ENCODE assay signal across 18 cellular contexts in the genomic region with DNA sequence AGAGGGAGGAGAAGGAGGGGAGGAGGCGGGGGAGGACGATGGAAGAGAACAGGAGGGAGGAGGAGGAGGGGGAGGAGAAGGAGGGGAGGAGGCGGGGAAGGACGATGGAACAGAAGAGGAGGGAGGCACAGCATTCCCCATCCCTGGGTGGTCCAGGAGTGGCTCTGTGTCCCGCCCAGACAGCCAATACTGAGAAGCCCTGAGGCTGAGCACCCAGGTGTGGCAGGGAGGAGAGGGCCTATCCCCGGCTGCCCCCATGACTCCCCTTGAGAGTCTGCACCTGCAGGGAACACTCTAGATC. TPM values are rescaled to one million over a fixed set of nuclear protein-coding genes. Genes with fewer than 3 reads are reported as not detected.
DNase-seq lines count a peak whose midpoint lies in the region; ATAC-seq and TF ChIP-seq lines count a peak whose summit lies in the region.
"Had no signal": no experiment of that assay in that cellular context is flagged by ENCODE, and none has a peak within 500 bp of the region (broad histone marks: within the 10 kb centered on the region; RNA-seq: fewer than 3 reads in every experiment).

No MANE protein-coding gene starts in this region.

- no peak overlapping the region for H2AFZ ChIP-seq in mammary epithelial cell (ENCODE audit: low read depth, low read length)
- no peak overlapping the region for H2AFZ ChIP-seq in MM.1S (ENCODE audit: low read length)

- intact Hi-C loops in breast epithelium (cut with DNase I; ENCODE audit: low total_unique reads): no loop called here
- intact Hi-C loops in mammary epithelial cell (cut with micrococcal nuclease): no loop called here

- 0% methylated on average over 1 of the region's 6 CpGs for WGBS in mammary epithelial cell (ENCODE audit: low coverage, missing lambda C conversion rate)

- H3K9ac ChIP-seq in mammary epithelial cell (ENCODE audit: insufficient read depth, low read length) (no peak overlapping the region), MM.1S (ENCODE audit: low read length) (no peak overlapping the region; the same call in 1 of the 2 replicates)

- no peaks in the 10 kb centered on the region for H3K36me3 ChIP-seq in breast epithelium
- H3K36me3 ChIP-seq in mammary epithelial cell (ENCODE audit: insufficient read depth, low read length): no peaks in the 10 kb centered on the region
- no peaks in the 10 kb centered on the region for H3K36me3 ChIP-seq in MM.1S (replicated peaks; ENCODE audit: insufficient read depth, low read length)

- TF ChIP-seq POLR2A in breast epithelium (IDR thresholded peaks at IDR 0.05): no peak

- no peak overlapping the region for H3K27ac ChIP-seq in breast epithelium
- H3K27ac ChIP-seq in mammary epithelial cell (ENCODE audit: insufficient read depth, low read depth, low read length): no peak overlapping the region
- H3K27ac ChIP-seq in MM.1S (ENCODE audit: low read length): no peak overlapping the region
- H3K27ac ChIP-seq: C4-2B, SK-N-MC had no signal

- H3F3A ChIP-seq in MM.1S (ENCODE audit: insufficient read depth, low read length): no peaks in the 10 kb centered on the region

- H3K9me3 ChIP-seq in breast epithelium: no peaks in the 10 kb centered on the region
- no peaks in the 10 kb centered on the region for H3K9me3 ChIP-seq in mammary epithelial cell (replicated peaks; ENCODE audit: insufficient read depth, low read length)
- H3K9me3 ChIP-seq in MM.1S (replicated peaks; ENCODE audit: insufficient read depth, low read length): no peaks in the 10 kb centered on the region

- no peak for DNase-seq in breast epithelium (ENCODE audit: low spot score in 2 of 2)
- no peak for DNase-seq in mammary epithelial cell
- DNase-seq in MM.1S: no peak
- no peak for DNase-seq in glutamatergic neuron
- no peak for DNase-seq in NCI-H510A (lab: John Stamatoyannopoulos, UW)
- no peak for DNase-seq in NCI-H2029 treated with DMSO at 0.1 percent for 48 hours (lab: John Stamatoyannopoulos, UW)
- DNase-seq: GDM1, NCI-H1417 treated with DMSO at 0.1 percent for 48 hours, NCI-H510A treated with DMSO at 0.1 percent for 48 hours had no signal

- H3K27ac Mint-ChIP-seq in glutamatergic neuron (ENCODE audit: unreplicated experiment): peak overlapping the region; percentile 95
- H3K27ac Mint-ChIP-seq: H9 had no signal

- H3K4me1 Mint-ChIP-seq in glutamatergic neuron (ENCODE audit: low read depth, unreplicated experiment): peaks cover 20% of the 10 kb centered on the region

- TF ChIP-seq CTCF in breast epithelium (IDR thresholded peaks at IDR 0.05) (no peak), mammary epithelial cell (conservative IDR thresholded peaks at IDR 0.05 in 1 of 2, IDR thresholded peaks at IDR 0.05 in 1 of 2; ENCODE audit: extremely low read depth in 1 of 2, insufficient read depth in 1 of 2, low read depth in 1 of 2, low read length in 2 of 2) (no peak), MM.1S (IDR thresholded peaks at IDR 0.05; ENCODE audit: low read length) (no peak), glutamatergic neuron (IDR thresholded peaks at IDR 0.05; ENCODE audit: partially characterized antibody, unreplicated experiment) (no peak)

- H3K4me2 ChIP-seq in mammary epithelial cell (ENCODE audit: insufficient read depth, low read depth, low read length) (no peak overlapping the region), MM.1S (ENCODE audit: low read depth, low read length) (peak overlapping the region; percentile 52; the same call in 1 of the 2 replicates)

- no peaks in the 10 kb centered on the region for H3K9me2 ChIP-seq in MM.1S (replicated peaks; ENCODE audit: insufficient read depth, low read length)

- in situ Hi-C loops in mammary epithelial cell (cut with MboI; ENCODE audit: low sequenced_read_pairs in 2 of 2): no loop called here

- CTCF ChIA-PET in mammary epithelial cell (lab: Charles Lee; ENCODE audit: low non-redundant PET): interaction anchor here (0.6 to 0.8 kb wide), 2 partner anchors 42 to 313 kb away, joined by 3 read pairs; no protein-coding TSS in a partner anchor

- no peaks in the 10 kb centered on the region for H3K79me2 ChIP-seq in mammary epithelial cell (ENCODE audit: insufficient read depth, low read length)
- H3K79me2 ChIP-seq in MM.1S (ENCODE audit: low read length): no peaks in the 10 kb centered on the region

- H3K4me3 ChIP-seq in breast epithelium (peak overlapping the region in 2 of 3 donors; percentile 41 to 57), mammary epithelial cell (replicated peaks in 1 of 3; ENCODE audit: insufficient read depth in 1 of 3, low read depth in 2 of 3, low read length in 3 of 3) (no peak overlapping the region), MM.1S (ENCODE audit: low read length) (no peak overlapping the region; the same call in 1 of the 2 replicates)
- H3K4me3 ChIP-seq: GM12878, SK-N-MC had no signal

- no peaks in the 10 kb centered on the region for H4K20me1 ChIP-seq in mammary epithelial cell (ENCODE audit: insufficient read depth, low read length)
- no peaks in the 10 kb centered on the region for H4K20me1 ChIP-seq in MM.1S (ENCODE audit: insufficient read depth, low read length)

- peak overlapping the region; percentile 7 for H3K4me3 Mint-ChIP-seq in glutamatergic neuron (ENCODE audit: unreplicated experiment)
- H3K4me3 Mint-ChIP-seq: H9 had no signal

- BruUV-seq in mammary epithelial cell (replicated peaks; lab: Mats Ljungman, UMichigan): no TSS peak

- ATAC-seq in GM21576 (IDR thresholded peaks at IDR 0.05; ENCODE audit: unreplicated experiment): no peak
- ATAC-seq: GM12878 had no signal

- H3K27me3 Mint-ChIP-seq in glutamatergic neuron (ENCODE audit: unreplicated experiment): peaks cover 20% of the 10 kb centered on the region

- H3K9me3 Mint-ChIP-seq in glutamatergic neuron (ENCODE audit: unreplicated experiment): peaks cover 17% of the 10 kb centered on the region
- H3K9me3 Mint-ChIP-seq: H9 had no signal

- dilution Hi-C loops in mammary epithelial cell (cut with HindIII; ENCODE audit: low sequenced_read_pairs): no loop called here

- H3K36me3 Mint-ChIP-seq in glutamatergic neuron (ENCODE audit: unreplicated experiment): no peaks in the 10 kb centered on the region

- H3K4me1 ChIP-seq in breast epithelium (no peaks in the 10 kb centered on the region), mammary epithelial cell (ENCODE audit: insufficient read depth, low read length) (no peaks in the 10 kb centered on the region), MM.1S (ENCODE audit: low read length) (no peaks in the 10 kb centered on the region; the same call in 1 of the 2 replicates)

- H3K27me3 ChIP-seq in breast epithelium (peaks cover 0 to 11% of the 10 kb centered on the region in 2 donors), mammary epithelial cell (ENCODE audit: insufficient read depth, low read length) (no peaks in the 10 kb centered on the region), MM.1S (replicated peaks; ENCODE audit: insufficient read depth, low read length) (peaks cover 6% of the 10 kb centered on the region; the same call in 1 of the 2 replicates)

RNA-seq across cellular contexts. Expression of gene MRGPRE, which starts 0.7 kb away (rescaled TPM):
- total RNA-seq in breast epithelium: not detected
- total RNA-seq in mammary epithelial cell: under 1 TPM in 1 of 2 donors, not detected in 1; 0.83 TPM
- not detected for polyA plus RNA-seq in mammary epithelial cell
- polyA minus RNA-seq in mammary epithelial cell: not detected
- 1.0 TPM for total RNA-seq in glutamatergic neuron (ENCODE audit: unreplicated experiment)
- total RNA-seq: A673, H9, HT1080, M059J, OCI-LY7 had no signal
- polyA plus RNA-seq: GM12878 had no signal

RNA-seq across cellular contexts. Expression of gene MRGPRG, which starts 12.9 kb away (rescaled TPM):
- total RNA-seq in breast epithelium (not detected), mammary epithelial cell (not detected), glutamatergic neuron (ENCODE audit: unreplicated experiment) (not detected)
- not detected for polyA plus RNA-seq in mammary epithelial cell
- not detected for polyA minus RNA-seq in mammary epithelial cell
- total RNA-seq: A673, GM12878, H9, HT1080, M059J, OCI-LY7 had no signal
- polyA plus RNA-seq: GM12878 had no signal

Comparison
In these comparisons a context has a peak if more than half of its experiments do, and no peak if none do; other contexts are left out.
1. H3K4me3 ChIP-seq: peak in breast epithelium (2 of 3); none in mammary epithelial cell (0 of 3) and MM.1S (single experiment).